Comparison of ENCODE assay signal across 9 cellular contexts in the genomic region with DNA sequence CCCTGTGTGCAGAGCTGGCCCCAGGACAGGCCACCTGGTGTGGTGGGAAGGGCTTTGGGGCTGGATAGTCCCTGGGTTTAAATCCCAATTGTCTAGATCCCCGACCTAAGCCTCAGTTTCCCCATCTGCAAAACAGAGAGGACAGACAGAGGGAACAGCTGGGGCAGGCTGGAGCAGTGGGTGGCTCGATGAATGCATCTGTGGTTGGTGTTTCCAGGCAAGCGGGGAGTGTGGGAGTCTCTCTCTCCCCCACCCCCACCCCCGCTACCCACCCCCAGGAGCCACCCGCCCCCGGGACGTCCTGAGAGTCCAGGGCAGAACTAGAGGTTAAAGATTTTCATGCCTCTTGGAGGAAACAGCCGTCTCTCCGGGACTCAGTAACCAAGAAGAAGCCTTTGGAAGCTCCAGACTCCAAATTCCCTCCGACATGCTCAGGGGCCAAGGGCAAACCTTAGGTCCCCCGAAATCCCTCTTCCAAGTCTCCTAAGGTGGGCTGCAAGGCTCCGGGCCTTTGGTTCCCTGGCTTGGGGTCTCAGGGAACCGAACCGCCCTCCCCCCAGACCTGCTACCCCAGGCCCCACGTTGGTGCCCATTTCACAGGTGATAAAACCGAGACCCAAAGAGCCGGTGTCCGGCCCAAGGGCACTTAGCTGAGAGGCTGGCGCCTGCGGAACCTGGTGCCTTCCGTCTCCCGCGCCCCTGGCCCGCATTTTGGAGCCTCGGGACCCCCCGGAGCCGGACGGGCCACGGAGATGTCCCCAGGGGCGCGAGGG. TPM values are rescaled to one million over a fixed set of nuclear protein-coding genes. Genes with fewer than 3 reads are reported as not detected.
DNase-seq lines count a peak whose midpoint lies in the region; ATAC-seq and TF ChIP-seq lines count a peak whose summit lies in the region.
"Had no signal": no experiment of that assay in that cellular context is flagged by ENCODE, and none has a peak within 500 bp of the region (broad histone marks: within the 10 kb centered on the region; RNA-seq: fewer than 3 reads in every experiment).

No MANE protein-coding gene starts in this region.

- CTCF ChIA-PET in AG04450 (lab: Charles Lee) = interaction anchor here (1.1 to 5.7 kb wide), 3 partner anchors 12 to 27 kb away, joined by 5 to 43 read pairs (median 5); no protein-coding TSS in a partner anchor

- TF ChIP-seq CTCF in AG04450 (IDR thresholded peaks at IDR 0.05; ENCODE audit: low read depth, low read length) (no peak), left ventricle myocardium inferior (IDR thresholded peaks at IDR 0.05; ENCODE audit: borderline replicate concordance) (no peak), osteocyte (IDR thresholded peaks at IDR 0.05) (no peak)

- DNase-seq in AG04450 (ENCODE audit: low read depth, low spot score) (no peak), left ventricle myocardium inferior (no peak), osteocyte (ENCODE audit: extremely low spot score, unreplicated experiment) (no peak), SIG-M5 (lab: John Stamatoyannopoulos, UW) (no peak), erythroblast (lab: John Stamatoyannopoulos, UW) (no peak), NCI-H226 (no peak), iPS-NIHi11 (ENCODE audit: low spot score) (no peak)
- DNase-seq: BE2C had no signal

- TF ChIP-seq POLR2A in erythroblast (IDR thresholded peaks at IDR 0.05; ENCODE audit: low read length) = no peak

- H3K4me3 Mint-ChIP-seq in osteocyte (ENCODE audit: unreplicated experiment) = peak overlapping the region; percentile 47

- peaks cover 7% of the 10 kb centered on the region for H3K4me1 Mint-ChIP-seq in osteocyte (ENCODE audit: unreplicated experiment)

- POLR2A ChIA-PET in AG04450 (lab: Yijun Ruan, JAX) = no interaction called here

- no peaks in the 10 kb centered on the region for H3K36me3 Mint-ChIP-seq in osteocyte (ENCODE audit: unreplicated experiment)

- H3K9me3 Mint-ChIP-seq in osteocyte (ENCODE audit: unreplicated experiment) = no peaks in the 10 kb centered on the region

- peak overlapping the region; percentile 70 for H3K4me3 ChIP-seq in AG04450 (ENCODE audit: low read depth, low read length)
- H3K4me3 ChIP-seq in left ventricle myocardium inferior = peak overlapping the region; percentile 65

- H3K27ac ChIP-seq in AG04450 (ENCODE audit: low read depth, low read length) (no peak overlapping the region), left ventricle myocardium inferior (replicated peaks) (no peak overlapping the region)

- H3K4me1 ChIP-seq in left ventricle myocardium inferior = peaks cover 4% of the 10 kb centered on the region
- H3K4me1 ChIP-seq: BE2C had no signal

- H3K27me3 Mint-ChIP-seq in osteocyte (ENCODE audit: unreplicated experiment) = peaks cover 4% of the 10 kb centered on the region

- intact Hi-C loops in left ventricle myocardium inferior (cut with micrococcal nuclease) = no loop called here

- peak; percentile 8; the same call in 1 of the 3 replicates for ATAC-seq in SK-N-SH treated with all-trans-retinoic acid at 6 μM for 48 hours

- H3K27me3 ChIP-seq in AG04450 (ENCODE audit: control insufficient read depth, insufficient read depth, low read length) (no peaks in the 10 kb centered on the region), left ventricle myocardium inferior (ENCODE audit: low read depth) (peaks cover 49% of the 10 kb centered on the region)

- no peak overlapping the region for H3K27ac Mint-ChIP-seq in osteocyte (ENCODE audit: unreplicated experiment)

- H3K9me3 ChIP-seq in AG04450 (ENCODE audit: control insufficient read depth, insufficient read depth, low read length) (no peaks in the 10 kb centered on the region), left ventricle myocardium inferior (replicated peaks) (no peaks in the 10 kb centered on the region)
- H3K9me3 ChIP-seq: BE2C had no signal

- H3K36me3 ChIP-seq in left ventricle myocardium inferior = no peaks in the 10 kb centered on the region
- H3K36me3 ChIP-seq: BE2C had no signal

TF ChIP-seq in SK-N-SH treated with all-trans-retinoic acid at 6 μM for 48 hours, 23 proteins besides CTCF, POLR2A, EP300 and RAD21:
- no peak for TF ChIP-seq PPARA (CRISPR knock-in tag; IDR thresholded peaks at IDR 0.05; ENCODE audit: borderline replicate concordance)
- TF ChIP-seq, protein P1, sequence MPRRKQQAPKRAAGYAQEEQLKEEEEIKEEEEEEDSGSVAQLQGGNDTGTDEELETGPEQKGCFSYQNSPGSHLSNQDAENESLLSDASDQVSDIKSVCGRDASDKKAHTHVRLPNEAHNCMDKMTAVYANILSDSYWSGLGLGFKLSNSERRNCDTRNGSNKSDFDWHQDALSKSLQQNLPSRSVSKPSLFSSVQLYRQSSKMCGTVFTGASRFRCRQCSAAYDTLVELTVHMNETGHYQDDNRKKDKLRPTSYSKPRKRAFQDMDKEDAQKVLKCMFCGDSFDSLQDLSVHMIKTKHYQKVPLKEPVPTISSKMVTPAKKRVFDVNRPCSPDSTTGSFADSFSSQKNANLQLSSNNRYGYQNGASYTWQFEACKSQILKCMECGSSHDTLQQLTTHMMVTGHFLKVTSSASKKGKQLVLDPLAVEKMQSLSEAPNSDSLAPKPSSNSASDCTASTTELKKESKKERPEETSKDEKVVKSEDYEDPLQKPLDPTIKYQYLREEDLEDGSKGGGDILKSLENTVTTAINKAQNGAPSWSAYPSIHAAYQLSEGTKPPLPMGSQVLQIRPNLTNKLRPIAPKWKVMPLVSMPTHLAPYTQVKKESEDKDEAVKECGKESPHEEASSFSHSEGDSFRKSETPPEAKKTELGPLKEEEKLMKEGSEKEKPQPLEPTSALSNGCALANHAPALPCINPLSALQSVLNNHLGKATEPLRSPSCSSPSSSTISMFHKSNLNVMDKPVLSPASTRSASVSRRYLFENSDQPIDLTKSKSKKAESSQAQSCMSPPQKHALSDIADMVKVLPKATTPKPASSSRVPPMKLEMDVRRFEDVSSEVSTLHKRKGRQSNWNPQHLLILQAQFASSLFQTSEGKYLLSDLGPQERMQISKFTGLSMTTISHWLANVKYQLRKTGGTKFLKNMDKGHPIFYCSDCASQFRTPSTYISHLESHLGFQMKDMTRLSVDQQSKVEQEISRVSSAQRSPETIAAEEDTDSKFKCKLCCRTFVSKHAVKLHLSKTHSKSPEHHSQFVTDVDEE (CRISPR knock-in tag; IDR thresholded peaks at IDR 0.05) = no peak
- no peak for TF ChIP-seq BACH2 (CRISPR knock-in tag; IDR thresholded peaks at IDR 0.05; ENCODE audit: borderline replicate concordance)
- TF ChIP-seq, protein P2, sequence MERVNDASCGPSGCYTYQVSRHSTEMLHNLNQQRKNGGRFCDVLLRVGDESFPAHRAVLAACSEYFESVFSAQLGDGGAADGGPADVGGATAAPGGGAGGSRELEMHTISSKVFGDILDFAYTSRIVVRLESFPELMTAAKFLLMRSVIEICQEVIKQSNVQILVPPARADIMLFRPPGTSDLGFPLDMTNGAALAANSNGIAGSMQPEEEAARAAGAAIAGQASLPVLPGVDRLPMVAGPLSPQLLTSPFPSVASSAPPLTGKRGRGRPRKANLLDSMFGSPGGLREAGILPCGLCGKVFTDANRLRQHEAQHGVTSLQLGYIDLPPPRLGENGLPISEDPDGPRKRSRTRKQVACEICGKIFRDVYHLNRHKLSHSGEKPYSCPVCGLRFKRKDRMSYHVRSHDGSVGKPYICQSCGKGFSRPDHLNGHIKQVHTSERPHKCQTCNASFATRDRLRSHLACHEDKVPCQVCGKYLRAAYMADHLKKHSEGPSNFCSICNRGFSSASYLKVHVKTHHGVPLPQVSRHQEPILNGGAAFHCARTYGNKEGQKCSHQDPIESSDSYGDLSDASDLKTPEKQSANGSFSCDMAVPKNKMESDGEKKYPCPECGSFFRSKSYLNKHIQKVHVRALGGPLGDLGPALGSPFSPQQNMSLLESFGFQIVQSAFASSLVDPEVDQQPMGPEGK (CRISPR knock-in tag; IDR thresholded peaks at IDR 0.05; ENCODE audit: borderline replicate concordance) = no peak
- TF ChIP-seq, protein P3, sequence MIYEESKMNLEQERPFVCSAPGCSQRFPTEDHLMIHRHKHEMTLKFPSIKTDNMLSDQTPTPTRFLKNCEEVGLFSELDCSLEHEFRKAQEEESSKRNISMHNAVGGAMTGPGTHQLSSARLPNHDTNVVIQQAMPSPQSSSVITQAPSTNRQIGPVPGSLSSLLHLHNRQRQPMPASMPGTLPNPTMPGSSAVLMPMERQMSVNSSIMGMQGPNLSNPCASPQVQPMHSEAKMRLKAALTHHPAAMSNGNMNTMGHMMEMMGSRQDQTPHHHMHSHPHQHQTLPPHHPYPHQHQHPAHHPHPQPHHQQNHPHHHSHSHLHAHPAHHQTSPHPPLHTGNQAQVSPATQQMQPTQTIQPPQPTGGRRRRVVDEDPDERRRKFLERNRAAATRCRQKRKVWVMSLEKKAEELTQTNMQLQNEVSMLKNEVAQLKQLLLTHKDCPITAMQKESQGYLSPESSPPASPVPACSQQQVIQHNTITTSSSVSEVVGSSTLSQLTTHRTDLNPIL (CRISPR knock-in tag; IDR thresholded peaks at IDR 0.05; ENCODE audit: low read depth) = no peak
- TF ChIP-seq GLIS3 (CRISPR knock-in tag; IDR thresholded peaks at IDR 0.05) = no peak
- TF ChIP-seq SNAI2 (CRISPR knock-in tag; IDR thresholded peaks at IDR 0.05) = no peak
- TF ChIP-seq RARB (CRISPR knock-in tag; IDR thresholded peaks at IDR 0.05) = no peak

RNA-seq across cellular contexts. Expression of a gene that starts 0.5 kb away (rescaled TPM):
- 5.2 and 6.8 TPM in 2 replicates for polyA plus RNA-seq in AG04450 (2011; rRNA removed)
- polyA minus RNA-seq in AG04450 (2011; rRNA and poly(A)+ RNA removed) = 11.4 and 16.2 TPM in 2 replicates
- total RNA-seq in left ventricle myocardium inferior = 0.33 TPM
- 1.3 and 1.6 TPM in 2 replicates for total RNA-seq in osteocyte

RNA-seq across cellular contexts. Expression of a gene that starts 47.6 kb away (rescaled TPM):
- 28.8 and 30.3 TPM in 2 replicates for polyA plus RNA-seq in AG04450 (2011; rRNA removed)
- polyA minus RNA-seq in AG04450 (2011; rRNA and poly(A)+ RNA removed) = 63.5 and 102 TPM in 2 replicates
- 20.0 TPM for total RNA-seq in left ventricle myocardium inferior
- total RNA-seq in osteocyte = 33.8 and 34.5 TPM in 2 replicates
